Comparison of ENCODE assay signal across 14 cellular contexts in the genomic region with DNA sequence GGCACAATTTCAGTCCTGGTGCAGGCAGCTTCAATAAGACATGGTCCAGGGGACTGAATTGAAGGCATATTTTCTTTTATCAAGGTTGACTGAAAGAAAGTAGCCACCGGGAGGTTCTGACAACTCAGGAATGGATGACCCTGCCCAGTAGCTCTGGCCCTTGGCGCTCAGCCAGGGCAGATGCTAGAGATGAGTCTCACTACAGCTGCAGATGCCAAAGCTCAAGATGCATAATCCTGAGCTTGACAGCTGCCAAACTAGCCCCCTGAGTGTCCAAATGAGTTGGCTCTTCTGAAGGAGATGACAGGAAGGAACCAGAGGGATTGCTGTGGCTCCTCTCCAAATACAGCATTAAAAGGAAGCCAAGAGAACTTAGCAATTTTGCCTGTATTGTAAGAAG.
"Had no signal": no experiment of that assay in that cellular context is flagged by ENCODE, and none has a peak within 500 bp of the region (broad histone marks: within the 10 kb centered on the region; RNA-seq: fewer than 3 reads in every experiment).

No MANE protein-coding gene starts in this region.

- H3K36me3 ChIP-seq: breast epithelium, right lobe of liver, transverse colon, WERI-Rb-1 had no signal

- H3K4me1 ChIP-seq: breast epithelium, right lobe of liver, transverse colon had no signal

- H3K27me3 ChIP-seq: breast epithelium, right lobe of liver, transverse colon had no signal

- H3K4me3 ChIP-seq: breast epithelium, right lobe of liver, transverse colon had no signal

- H3K9me3 ChIP-seq: breast epithelium, right lobe of liver, transverse colon had no signal

- H3K27ac ChIP-seq: breast epithelium, right lobe of liver, transverse colon, WERI-Rb-1 had no signal

- DNase-seq: activated CD4-positive, alpha-beta T cell treated with anti-CD3 and anti-CD28 coated beads for 36 hours; activated CD8-positive, alpha-beta memory T cell treated with anti-CD3 and anti-CD28 coated beads, Interleukin-2, amount 50 U/mL, for 48 hours; activated CD8-positive, alpha-beta T cell treated with anti-CD3 and anti-CD28 coated beads for 36 hours; activated naive CD8-positive, alpha-beta T cell treated with anti-CD3 and anti-CD28 coated beads, Interleukin-2, amount 10 ng/mL, durations not matched to agents 7 days and 5 days; aorta; dermis blood vessel endothelial cell; mammary epithelial cell; right lobe of liver; stimulated activated CD4-positive, alpha-beta T cell treated with anti-CD3 and anti-CD28 coated beads, Interleukin-2, amount 100 ng/mL, for 24 hours; stimulated activated naive CD4-positive, alpha-beta T cell; transverse colon; WERI-Rb-1 had no signal

- ATAC-seq: activated CD4-positive, alpha-beta T cell treated with anti-CD3 and anti-CD28 coated beads for 36 hours; activated CD8-positive, alpha-beta T cell treated with anti-CD3 and anti-CD28 coated beads for 36 hours; natural killer cell treated with Interleukin-12 subunit alpha and Interleukin-12 subunit beta and Interleukin-15 and Interleukin-18, amount 100 ng/mL, for 72 hours; right lobe of liver had no signal
